Comparison of ENCODE assay signal across 17 cellular contexts in genomic region chr1:27318596-27318995, GRCh38. TPM values are rescaled to one million over a fixed set of nuclear protein-coding genes. Genes with fewer than 3 reads are reported as not detected.
DNase-seq lines count a peak whose midpoint lies in the region; ATAC-seq, FAIRE-seq and TF ChIP-seq lines count a peak whose summit lies in the region.
"Had no signal": no experiment of that assay in that cellular context is flagged by ENCODE, and none has a peak within 500 bp of the region (broad histone marks: within the 10 kb centered on the region; RNA-seq: fewer than 3 reads in every experiment).

No MANE protein-coding gene starts in this region.

- H3K4me3 Mint-ChIP-seq in astrocyte (ENCODE audit: unreplicated experiment): no peak overlapping the region
- H3K4me3 Mint-ChIP-seq: central memory CD8-positive, alpha-beta T cell; stimulated activated naive B cell treated with anti-CD40 and anti-IgM and Interleukin-4, amounts not matched to agents 10 μg/mL and 1 μg/mL and 100 μg/mL, for 72 hours had no signal

- H3K36me3 Mint-ChIP-seq in astrocyte (ENCODE audit: low read depth, unreplicated experiment): no peaks in the 10 kb centered on the region

- no peak for TF ChIP-seq CTCF in astrocyte (IDR thresholded peaks at IDR 0.05; ENCODE audit: insufficient read depth, low read depth, low read length)

- H3K4me3 ChIP-seq in astrocyte (ENCODE audit: insufficient read depth, low read depth, low read length) (no peak overlapping the region), iPS-15b (ENCODE audit: low read depth, low read length) (no peak overlapping the region)
- H3K4me3 ChIP-seq: heart right ventricle, psoas muscle, SJCRH30 had no signal

- no peak overlapping the region for H3K27ac ChIP-seq in astrocyte (ENCODE audit: low read depth, low read length)
- H3K27ac ChIP-seq: heart right ventricle, psoas muscle, SJCRH30 had no signal

- no peak overlapping the region for H3K9ac ChIP-seq in astrocyte (ENCODE audit: low read length)
- peak overlapping the region; percentile 1 for H3K9ac ChIP-seq in iPS-15b (ENCODE audit: low read depth, low read length)

- H3K27ac Mint-ChIP-seq in astrocyte (ENCODE audit: unreplicated experiment): no peak overlapping the region

- no peak overlapping the region for H3K4me2 ChIP-seq in astrocyte (ENCODE audit: low read length)

- H3K9me3 ChIP-seq in astrocyte (ENCODE audit: insufficient read depth, low read depth, low read length): no peaks in the 10 kb centered on the region
- H3K9me3 ChIP-seq in iPS-15b (ENCODE audit: control insufficient read depth, insufficient read depth, low read length): no peaks in the 10 kb centered on the region
- H3K9me3 ChIP-seq: heart right ventricle, psoas muscle, SJCRH30 had no signal

- H2AFZ ChIP-seq in astrocyte (ENCODE audit: low read depth, low read length): peak overlapping the region; percentile 49

- peaks cover 15% of the 10 kb centered on the region for H3K79me2 ChIP-seq in astrocyte (ENCODE audit: insufficient read depth, low read length)

- H3K27me3 ChIP-seq in astrocyte (ENCODE audit: insufficient read depth, low read length): peaks cover 3% of the 10 kb centered on the region
- no peaks in the 10 kb centered on the region for H3K27me3 ChIP-seq in iPS-15b (ENCODE audit: control insufficient read depth, insufficient read depth, low read length)
- H3K27me3 ChIP-seq: heart right ventricle had no signal

- no peak for ATAC-seq in HG02973 (IDR thresholded peaks at IDR 0.05; ENCODE audit: unreplicated experiment)
- ATAC-seq: heart right ventricle; psoas muscle; stimulated activated naive B cell treated with anti-CD40 and anti-IgM and Interleukin-4, amounts not matched to agents 10 μg/mL and 1 μg/mL and 100 μg/mL, for 72 hours had no signal

- FAIRE-seq in astrocyte (lab: Jason Lieb, UNC): no peak
- FAIRE-seq: kidney had no signal

- no peaks in the 10 kb centered on the region for H3K9me3 Mint-ChIP-seq in astrocyte (ENCODE audit: unreplicated experiment)
- H3K9me3 Mint-ChIP-seq: central memory CD8-positive, alpha-beta T cell; stimulated activated naive B cell treated with anti-CD40 and anti-IgM and Interleukin-4, amounts not matched to agents 10 μg/mL and 1 μg/mL and 100 μg/mL, for 72 hours had no signal

- H3K4me1 ChIP-seq in astrocyte (ENCODE audit: insufficient read depth, low read length) (peaks cover 7% of the 10 kb centered on the region), iPS-15b (ENCODE audit: control insufficient read depth, insufficient read depth, low read length) (no peaks in the 10 kb centered on the region)
- H3K4me1 ChIP-seq: SJCRH30 had no signal

- DNase-seq in AG08395 (ENCODE audit: low spot score): peak; percentile 72
- peak; percentile 31 for DNase-seq in HCEC 1CT
- DNase-seq in astrocyte (ENCODE audit: low read depth): no peak
- no peak for DNase-seq in inferior parietal cortex (ENCODE audit: extremely low spot score)
- DNase-seq in NCI-H510A treated with DMSO at 0.1 percent for 48 hours (lab: John Stamatoyannopoulos, UW): no peak
- no peak for DNase-seq in COLO668 (lab: John Stamatoyannopoulos, UW; ENCODE audit: unreplicated experiment)
- DNase-seq: GF-D8; heart right ventricle; kidney; MV-4-11; psoas muscle; stimulated activated naive B cell treated with anti-CD40 and anti-IgM and Interleukin-4, amounts not matched to agents 10 μg/mL and 1 μg/mL and 100 μg/mL, for 72 hours had no signal

- H4K20me1 ChIP-seq in astrocyte (ENCODE audit: insufficient read depth, low read length): no peaks in the 10 kb centered on the region

- peaks cover 9% of the 10 kb centered on the region for H3K27me3 Mint-ChIP-seq in astrocyte (ENCODE audit: low read depth, unreplicated experiment)
- H3K27me3 Mint-ChIP-seq: central memory CD8-positive, alpha-beta T cell had no signal

- peaks cover 3% of the 10 kb centered on the region for H3K4me1 Mint-ChIP-seq in astrocyte (ENCODE audit: low read depth, unreplicated experiment)

- H3K36me3 ChIP-seq in astrocyte (ENCODE audit: insufficient read depth, low read length): no peaks in the 10 kb centered on the region
- no peaks in the 10 kb centered on the region for H3K36me3 ChIP-seq in iPS-15b (ENCODE audit: control insufficient read depth, insufficient read depth, low read length)
- H3K36me3 ChIP-seq: SJCRH30 had no signal

RNA-seq across cellular contexts. Expression of gene TMEM222, which starts 3.4 kb away (rescaled TPM):
- 43.8 and 46.0 TPM in 2 replicates for total RNA-seq in astrocyte

RNA-seq across cellular contexts. Expression of gene SYTL1, which starts 23.2 kb away (rescaled TPM):
- total RNA-seq in astrocyte: 10.7 and 12.2 TPM in 2 replicates

RNA-seq across cellular contexts. Expression of gene MAP3K6, which starts 48.2 kb away (rescaled TPM):
- total RNA-seq in astrocyte: 12.8 and 16.8 TPM in 2 replicates

RNA-seq across cellular contexts. Expression of gene FCN3, which starts 56.0 kb away (rescaled TPM):
- not detected in 2 replicates for total RNA-seq in astrocyte
- total RNA-seq: SJCRH30, urinary bladder had no signal

Comparison
In these comparisons a context has a peak if more than half of its experiments do, and no peak if none do; other contexts are left out.
1. DNase-seq: peak in AG08395 (single experiment) and HCEC 1CT (single experiment); none in astrocyte (single experiment), inferior parietal cortex (single experiment), NCI-H510A treated with DMSO at 0.1 percent for 48 hours (single experiment) and COLO668 (single experiment).